ENCODE assay signal across 1 cellular context in the genomic region with DNA sequence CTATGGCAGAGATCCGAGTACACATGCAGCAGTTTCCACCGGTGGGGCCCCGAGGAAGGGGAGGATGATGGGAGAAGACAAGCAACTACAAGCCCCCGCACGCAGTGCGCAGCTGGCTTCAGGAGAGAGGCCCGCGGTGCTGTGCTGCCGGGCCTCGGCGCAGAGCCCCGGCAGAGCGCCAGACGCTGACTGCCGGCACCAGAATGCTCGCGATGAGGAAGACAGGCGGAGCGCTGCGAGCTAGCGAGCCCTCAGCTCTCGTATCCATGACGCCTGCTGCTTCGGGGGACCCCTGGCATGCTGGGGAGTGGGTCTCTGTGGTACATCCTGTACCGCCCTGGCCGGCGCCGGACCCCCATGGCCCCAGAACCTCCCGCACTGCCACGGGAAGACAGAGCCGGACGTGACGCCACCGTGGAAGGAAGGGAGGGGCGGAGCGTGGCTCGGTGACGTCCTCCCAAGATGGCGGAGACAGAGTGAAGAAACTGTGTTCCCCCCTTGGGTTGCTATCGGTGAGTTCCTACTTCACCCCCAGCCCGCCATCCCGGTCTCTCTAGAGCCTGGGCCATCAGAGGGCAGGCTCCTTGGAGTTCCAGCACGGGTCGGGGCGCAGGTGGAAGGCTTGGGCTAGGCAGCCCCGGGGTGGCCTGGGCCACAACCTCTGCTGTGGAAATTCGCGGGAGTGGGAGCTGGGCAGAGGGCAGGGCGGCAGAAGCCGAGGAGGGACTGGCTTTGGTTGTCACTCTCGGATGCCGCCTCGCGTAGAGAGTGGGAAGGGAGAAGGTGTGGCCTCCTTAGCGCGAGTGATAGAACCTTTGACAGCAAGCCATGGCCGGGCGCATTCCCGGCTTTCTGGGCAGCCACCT.
TF ChIP-seq lines count a peak whose summit lies in the region.

A gene (plus strand): TSS at position 446 of the 866 bp plus-strand sequence. CDS start 900 bp downstream, outside the sequence.

TF ChIP-seq in A549, 52 proteins besides CTCF, POLR2A, EP300 and RAD21 (continued from another document):
- TF ChIP-seq, protein P1, sequence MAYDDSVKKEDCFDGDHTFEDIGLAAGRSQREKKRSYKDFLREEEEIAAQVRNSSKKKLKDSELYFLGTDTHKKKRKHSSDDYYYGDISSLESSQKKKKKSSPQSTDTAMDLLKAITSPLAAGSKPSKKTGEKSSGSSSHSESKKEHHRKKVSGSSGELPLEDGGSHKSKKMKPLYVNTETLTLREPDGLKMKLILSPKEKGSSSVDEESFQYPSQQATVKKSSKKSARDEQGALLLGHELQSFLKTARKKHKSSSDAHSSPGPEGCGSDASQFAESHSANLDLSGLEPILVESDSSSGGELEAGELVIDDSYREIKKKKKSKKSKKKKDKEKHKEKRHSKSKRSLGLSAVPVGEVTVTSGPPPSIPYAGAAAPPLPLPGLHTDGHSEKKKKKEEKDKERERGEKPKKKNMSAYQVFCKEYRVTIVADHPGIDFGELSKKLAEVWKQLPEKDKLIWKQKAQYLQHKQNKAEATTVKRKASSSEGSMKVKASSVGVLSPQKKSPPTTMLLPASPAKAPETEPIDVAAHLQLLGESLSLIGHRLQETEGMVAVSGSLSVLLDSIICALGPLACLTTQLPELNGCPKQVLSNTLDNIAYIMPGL (CRISPR knock-in tag; IDR thresholded peaks at IDR 0.05; ENCODE audit: borderline replicate concordance): peak; percentile 56; the same call in 1 of the 2 replicates
- TF ChIP-seq KDM5A (IDR thresholded peaks at IDR 0.05): peak; percentile 92
- peak; percentile 67 to 94; a peak in 4 of 5 replicates for TF ChIP-seq JUN (IDR thresholded peaks at IDR 0.05)
- TF ChIP-seq CBX8 (IDR thresholded peaks at IDR 0.05): no peak
- no peak for TF ChIP-seq TP53 (CRISPR knock-in tag; IDR thresholded peaks at IDR 0.05)
